ENCODE assay signal across 2 cellular contexts in the genomic region with DNA sequence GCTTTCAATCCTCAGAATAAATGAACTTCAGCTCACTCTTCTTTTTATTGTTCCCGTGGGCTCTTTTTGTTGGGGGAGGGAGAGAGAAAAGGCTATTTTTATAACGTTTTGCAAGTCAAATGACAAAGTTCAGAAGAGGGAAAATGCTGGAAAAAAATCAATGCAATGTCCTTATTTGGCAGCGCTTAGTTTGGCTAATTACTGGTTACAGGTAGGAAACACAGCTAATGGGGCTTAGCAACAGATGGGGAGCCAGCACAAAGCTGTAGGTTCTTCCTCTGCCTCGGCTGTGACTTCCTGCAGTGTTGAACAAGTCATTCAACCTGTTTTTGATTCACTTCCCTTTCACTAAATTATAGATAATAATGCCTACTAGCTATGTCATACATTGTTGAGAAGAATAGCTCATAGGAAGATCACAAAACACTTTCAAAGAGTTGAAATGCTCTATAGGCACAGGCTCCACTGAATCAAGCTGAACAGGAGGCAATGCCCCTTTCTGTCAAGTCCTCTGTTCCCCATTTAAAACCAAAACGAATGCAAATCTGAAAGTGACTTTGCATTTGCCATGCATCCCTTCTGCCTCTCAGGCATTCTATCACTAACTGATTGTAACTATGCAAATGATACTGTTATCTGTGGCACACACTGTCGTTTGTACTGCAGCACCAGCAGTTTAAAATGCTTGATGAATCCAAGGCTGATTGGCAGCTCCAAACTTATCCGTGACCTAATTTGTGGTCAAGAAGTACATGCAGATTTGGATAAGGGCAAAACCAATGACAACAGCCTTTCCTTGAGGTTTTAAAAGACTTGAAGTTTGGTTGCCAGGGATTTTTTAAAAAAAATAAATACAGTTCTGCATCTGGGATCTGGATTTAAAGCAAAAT.
TF ChIP-seq lines count a peak whose summit lies in the region.

No MANE protein-coding gene starts in this region.

TF ChIP-seq in liver, 16 proteins besides CTCF, POLR2A, EP300 and RAD21:
- TF ChIP-seq HNF4A (conservative IDR thresholded peaks at IDR 0.05) (peak; percentile 59 to 62), RXRA (IDR thresholded peaks at IDR 0.05) (peak in 1 of 2 donors; percentile 37), SP1 (IDR thresholded peaks at IDR 0.05) (peak; percentile 33), JUND (IDR thresholded peaks at IDR 0.05) (no peak), GABPA (IDR thresholded peaks at IDR 0.05 in 1 of 2, conservative IDR thresholded peaks at IDR 0.05 in 1 of 2) (no peak), YY1 (IDR thresholded peaks at IDR 0.05) (peak; percentile 53)
- TF ChIP-seq, protein P1, sequence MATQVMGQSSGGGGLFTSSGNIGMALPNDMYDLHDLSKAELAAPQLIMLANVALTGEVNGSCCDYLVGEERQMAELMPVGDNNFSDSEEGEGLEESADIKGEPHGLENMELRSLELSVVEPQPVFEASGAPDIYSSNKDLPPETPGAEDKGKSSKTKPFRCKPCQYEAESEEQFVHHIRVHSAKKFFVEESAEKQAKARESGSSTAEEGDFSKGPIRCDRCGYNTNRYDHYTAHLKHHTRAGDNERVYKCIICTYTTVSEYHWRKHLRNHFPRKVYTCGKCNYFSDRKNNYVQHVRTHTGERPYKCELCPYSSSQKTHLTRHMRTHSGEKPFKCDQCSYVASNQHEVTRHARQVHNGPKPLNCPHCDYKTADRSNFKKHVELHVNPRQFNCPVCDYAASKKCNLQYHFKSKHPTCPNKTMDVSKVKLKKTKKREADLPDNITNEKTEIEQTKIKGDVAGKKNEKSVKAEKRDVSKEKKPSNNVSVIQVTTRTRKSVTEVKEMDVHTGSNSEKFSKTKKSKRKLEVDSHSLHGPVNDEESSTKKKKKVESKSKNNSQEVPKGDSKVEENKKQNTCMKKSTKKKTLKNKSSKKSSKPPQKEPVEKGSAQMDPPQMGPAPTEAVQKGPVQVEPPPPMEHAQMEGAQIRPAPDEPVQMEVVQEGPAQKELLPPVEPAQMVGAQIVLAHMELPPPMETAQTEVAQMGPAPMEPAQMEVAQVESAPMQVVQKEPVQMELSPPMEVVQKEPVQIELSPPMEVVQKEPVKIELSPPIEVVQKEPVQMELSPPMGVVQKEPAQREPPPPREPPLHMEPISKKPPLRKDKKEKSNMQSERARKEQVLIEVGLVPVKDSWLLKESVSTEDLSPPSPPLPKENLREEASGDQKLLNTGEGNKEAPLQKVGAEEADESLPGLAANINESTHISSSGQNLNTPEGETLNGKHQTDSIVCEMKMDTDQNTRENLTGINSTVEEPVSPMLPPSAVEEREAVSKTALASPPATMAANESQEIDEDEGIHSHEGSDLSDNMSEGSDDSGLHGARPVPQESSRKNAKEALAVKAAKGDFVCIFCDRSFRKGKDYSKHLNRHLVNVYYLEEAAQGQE (IDR thresholded peaks at IDR 0.05): peak; percentile 29
- TF ChIP-seq, protein P2, sequence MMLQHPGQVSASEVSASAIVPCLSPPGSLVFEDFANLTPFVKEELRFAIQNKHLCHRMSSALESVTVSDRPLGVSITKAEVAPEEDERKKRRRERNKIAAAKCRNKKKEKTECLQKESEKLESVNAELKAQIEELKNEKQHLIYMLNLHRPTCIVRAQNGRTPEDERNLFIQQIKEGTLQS (IDR thresholded peaks at IDR 0.05): no peak

TF ChIP-seq in HepG2, 621 proteins besides CTCF, POLR2A, EP300 and RAD21:
- TF ChIP-seq FOSL1 (CRISPR knock-in tag; IDR thresholded peaks at IDR 0.05; ENCODE audit: borderline replicate concordance) (no peak), SMARCE1 (IDR thresholded peaks at IDR 0.05; ENCODE audit: borderline replicate concordance) (no peak), MYNN (CRISPR knock-in tag; IDR thresholded peaks at IDR 0.05; ENCODE audit: low read depth) (no peak), ZNF263 (CRISPR knock-in tag; IDR thresholded peaks at IDR 0.05) (no peak), RBM39 (IDR thresholded peaks at IDR 0.05; ENCODE audit: low read depth, low read length, poor library complexity, severe bottlenecking) (no peak), ZEB1 (IDR thresholded peaks at IDR 0.05; ENCODE audit: insufficient replicate concordance, low read depth) (no peak), SMAD1 (CRISPR knock-in tag; IDR thresholded peaks at IDR 0.05; ENCODE audit: borderline replicate concordance, low read depth) (no peak), ZNF430 (CRISPR knock-in tag; IDR thresholded peaks at IDR 0.05) (no peak), ZNF777 (CRISPR knock-in tag; IDR thresholded peaks at IDR 0.05) (no peak), ZNF17 (CRISPR knock-in tag; IDR thresholded peaks at IDR 0.05) (no peak), ZNF724P (CRISPR knock-in tag; IDR thresholded peaks at IDR 0.05; ENCODE audit: borderline replicate concordance) (no peak), ISL2 (CRISPR knock-in tag; IDR thresholded peaks at IDR 0.05) (no peak), JARID2 (CRISPR knock-in tag; IDR thresholded peaks at IDR 0.05; ENCODE audit: insufficient replicate concordance) (no peak)
- TF ChIP-seq, protein P3, sequence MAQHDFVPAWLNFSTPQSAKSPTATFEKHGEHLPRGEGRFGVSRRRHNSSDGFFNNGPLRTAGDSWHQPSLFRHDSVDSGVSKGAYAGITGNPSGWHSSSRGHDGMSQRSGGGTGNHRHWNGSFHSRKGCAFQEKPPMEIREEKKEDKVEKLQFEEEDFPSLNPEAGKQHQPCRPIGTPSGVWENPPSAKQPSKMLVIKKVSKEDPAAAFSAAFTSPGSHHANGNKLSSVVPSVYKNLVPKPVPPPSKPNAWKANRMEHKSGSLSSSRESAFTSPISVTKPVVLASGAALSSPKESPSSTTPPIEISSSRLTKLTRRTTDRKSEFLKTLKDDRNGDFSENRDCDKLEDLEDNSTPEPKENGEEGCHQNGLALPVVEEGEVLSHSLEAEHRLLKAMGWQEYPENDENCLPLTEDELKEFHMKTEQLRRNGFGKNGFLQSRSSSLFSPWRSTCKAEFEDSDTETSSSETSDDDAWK (CRISPR knock-in tag; IDR thresholded peaks at IDR 0.05): no peak
- TF ChIP-seq, protein P4, sequence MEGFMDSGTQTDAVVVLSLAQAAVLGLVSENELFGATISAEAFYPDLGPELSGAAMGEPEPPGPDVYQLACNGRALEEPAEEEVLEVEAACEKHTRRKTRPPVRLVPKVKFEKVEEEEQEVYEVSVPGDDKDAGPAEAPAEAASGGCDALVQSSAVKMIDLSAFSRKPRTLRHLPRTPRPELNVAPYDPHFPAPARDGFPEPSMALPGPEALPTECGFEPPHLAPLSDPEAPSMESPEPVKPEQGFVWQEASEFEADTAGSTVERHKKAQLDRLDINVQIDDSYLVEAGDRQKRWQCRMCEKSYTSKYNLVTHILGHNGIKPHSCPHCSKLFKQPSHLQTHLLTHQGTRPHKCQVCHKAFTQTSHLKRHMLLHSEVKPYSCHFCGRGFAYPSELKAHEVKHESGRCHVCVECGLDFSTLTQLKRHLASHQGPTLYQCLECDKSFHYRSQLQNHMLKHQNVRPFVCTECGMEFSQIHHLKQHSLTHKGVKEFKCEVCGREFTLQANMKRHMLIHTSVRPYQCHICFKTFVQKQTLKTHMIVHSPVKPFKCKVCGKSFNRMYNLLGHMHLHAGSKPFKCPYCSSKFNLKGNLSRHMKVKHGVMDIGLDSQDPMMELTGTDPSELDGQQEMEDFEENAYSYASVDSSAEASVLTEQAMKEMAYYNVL (CRISPR knock-in tag; IDR thresholded peaks at IDR 0.05; ENCODE audit: borderline replicate concordance): no peak
- TF ChIP-seq, protein P5, sequence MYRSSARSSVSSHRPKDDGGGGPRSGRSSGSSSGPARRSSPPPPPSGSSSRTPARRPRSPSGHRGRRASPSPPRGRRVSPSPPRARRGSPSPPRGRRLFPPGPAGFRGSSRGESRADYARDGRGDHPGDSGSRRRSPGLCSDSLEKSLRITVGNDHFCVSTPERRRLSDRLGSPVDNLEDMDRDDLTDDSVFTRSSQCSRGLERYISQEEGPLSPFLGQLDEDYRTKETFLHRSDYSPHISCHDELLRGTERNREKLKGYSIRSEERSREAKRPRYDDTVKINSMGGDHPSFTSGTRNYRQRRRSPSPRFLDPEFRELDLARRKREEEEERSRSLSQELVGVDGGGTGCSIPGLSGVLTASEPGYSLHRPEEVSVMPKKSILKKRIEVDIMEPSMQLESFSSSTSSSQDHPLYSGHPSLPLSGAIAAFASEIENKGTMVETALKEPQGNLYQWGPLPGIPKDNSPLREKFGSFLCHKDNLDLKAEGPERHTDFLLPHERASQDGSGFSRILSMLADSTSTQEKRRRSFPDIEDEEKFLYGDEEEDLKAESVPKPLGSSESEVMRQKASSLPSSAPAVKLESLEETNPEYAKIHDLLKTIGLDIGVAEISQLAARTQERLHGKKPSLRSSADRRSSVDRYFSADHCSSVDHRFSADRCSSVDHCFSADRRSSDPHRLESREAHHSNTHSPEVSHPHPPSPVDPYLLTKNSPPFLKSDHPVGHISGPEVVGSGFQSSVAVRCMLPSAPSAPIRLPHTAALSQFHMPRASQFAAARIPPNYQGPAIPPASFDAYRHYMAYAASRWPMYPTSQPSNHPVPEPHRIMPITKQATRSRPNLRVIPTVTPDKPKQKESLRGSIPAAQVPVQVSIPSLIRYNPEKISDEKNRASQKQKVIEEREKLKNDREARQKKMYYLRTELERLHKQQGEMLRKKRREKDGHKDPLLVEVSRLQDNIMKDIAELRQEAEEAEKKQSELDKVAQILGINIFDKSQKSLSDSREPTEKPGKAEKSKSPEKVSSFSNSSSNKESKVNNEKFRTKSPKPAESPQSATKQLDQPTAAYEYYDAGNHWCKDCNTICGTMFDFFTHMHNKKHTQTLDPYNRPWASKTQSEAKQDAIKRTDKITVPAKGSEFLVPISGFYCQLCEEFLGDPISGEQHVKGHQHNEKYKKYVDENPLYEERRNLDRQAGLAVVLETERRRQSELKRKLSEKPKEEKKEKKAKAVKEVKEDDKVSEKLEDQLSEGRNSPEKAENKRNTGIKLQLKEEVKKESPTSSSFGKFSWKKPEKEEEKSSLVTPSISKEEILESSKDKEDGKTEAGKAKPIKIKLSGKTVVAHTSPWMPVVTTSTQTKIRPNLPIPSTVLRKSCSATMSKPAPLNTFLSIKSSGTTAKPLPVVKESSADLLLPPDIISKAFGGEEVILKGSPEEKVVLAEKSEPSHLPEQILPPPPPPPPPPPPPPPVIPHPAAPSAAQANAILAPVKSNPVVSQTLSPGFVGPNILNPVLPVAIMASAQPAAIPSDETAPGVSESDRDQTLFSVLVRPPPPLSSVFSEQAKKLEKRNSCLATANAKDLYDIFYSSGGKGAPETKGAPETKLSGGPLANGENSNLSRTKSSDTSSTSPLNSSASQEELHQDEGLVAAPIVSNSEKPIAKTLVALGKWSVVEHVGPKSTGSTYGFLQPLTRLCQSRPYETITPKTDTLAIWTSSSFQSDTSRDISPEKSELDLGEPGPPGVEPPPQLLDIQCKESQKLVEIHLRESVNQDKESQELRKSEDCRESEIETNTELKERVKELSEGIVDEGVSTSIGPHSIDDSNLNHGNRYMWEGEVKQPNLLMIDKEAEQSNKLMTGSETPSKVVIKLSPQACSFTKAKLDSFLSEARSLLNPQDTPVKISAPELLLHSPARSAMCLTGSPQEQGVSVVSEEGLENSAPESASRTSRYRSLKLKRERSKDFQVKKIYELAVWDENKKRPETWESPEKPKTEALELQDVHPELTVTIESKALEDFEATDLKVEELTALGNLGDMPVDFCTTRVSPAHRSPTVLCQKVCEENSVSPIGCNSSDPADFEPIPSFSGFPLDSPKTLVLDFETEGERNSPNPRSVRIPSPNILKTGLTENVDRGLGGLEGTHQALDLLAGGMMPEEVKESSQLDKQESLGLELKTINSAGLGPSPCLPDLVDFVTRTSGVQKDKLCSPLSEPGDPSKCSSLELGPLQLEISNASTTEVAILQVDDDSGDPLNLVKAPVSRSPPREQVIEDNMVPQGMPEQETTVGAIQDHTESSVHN (CRISPR knock-in tag; IDR thresholded peaks at IDR 0.05): no peak
- TF ChIP-seq, protein P6, sequence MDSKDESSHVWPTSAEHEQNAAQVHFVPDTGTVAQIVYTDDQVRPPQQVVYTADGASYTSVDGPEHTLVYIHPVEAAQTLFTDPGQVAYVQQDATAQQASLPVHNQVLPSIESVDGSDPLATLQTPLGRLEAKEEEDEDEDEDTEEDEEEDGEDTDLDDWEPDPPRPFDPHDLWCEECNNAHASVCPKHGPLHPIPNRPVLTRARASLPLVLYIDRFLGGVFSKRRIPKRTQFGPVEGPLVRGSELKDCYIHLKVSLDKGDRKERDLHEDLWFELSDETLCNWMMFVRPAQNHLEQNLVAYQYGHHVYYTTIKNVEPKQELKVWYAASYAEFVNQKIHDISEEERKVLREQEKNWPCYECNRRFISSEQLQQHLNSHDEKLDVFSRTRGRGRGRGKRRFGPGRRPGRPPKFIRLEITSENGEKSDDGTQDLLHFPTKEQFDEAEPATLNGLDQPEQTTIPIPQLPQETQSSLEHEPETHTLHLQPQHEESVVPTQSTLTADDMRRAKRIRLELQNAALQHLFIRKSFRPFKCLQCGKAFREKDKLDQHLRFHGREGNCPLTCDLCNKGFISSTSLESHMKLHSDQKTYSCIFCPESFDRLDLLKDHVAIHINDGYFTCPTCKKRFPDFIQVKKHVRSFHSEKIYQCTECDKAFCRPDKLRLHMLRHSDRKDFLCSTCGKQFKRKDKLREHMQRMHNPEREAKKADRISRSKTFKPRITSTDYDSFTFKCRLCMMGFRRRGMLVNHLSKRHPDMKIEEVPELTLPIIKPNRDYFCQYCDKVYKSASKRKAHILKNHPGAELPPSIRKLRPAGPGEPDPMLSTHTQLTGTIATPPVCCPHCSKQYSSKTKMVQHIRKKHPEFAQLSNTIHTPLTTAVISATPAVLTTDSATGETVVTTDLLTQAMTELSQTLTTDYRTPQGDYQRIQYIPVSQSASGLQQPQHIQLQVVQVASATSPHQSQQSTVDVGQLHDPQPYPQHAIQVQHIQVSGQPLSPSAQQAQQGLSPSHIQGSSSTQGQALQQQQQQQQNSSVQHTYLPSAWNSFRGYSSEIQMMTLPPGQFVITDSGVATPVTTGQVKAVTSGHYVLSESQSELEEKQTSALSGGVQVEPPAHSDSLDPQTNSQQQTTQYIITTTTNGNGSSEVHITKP (CRISPR knock-in tag; IDR thresholded peaks at IDR 0.05; ENCODE audit: low read depth): no peak
TF ChIP-seq in HepG2: peak in this region for 0.
